ENCODE assay signal across 9 cellular contexts in genomic region chr15:30191639-30192038, GRCh38. TPM values are rescaled to one million over a fixed set of nuclear protein-coding genes. Genes with fewer than 3 reads are reported as not detected.
DNase-seq lines count a peak whose midpoint lies in the region; ATAC-seq, FAIRE-seq and TF ChIP-seq lines count a peak whose summit lies in the region.
"Not testable (repeated sequence)": the region's sequence is repeated elsewhere in the genome, so short reads cannot be mapped to it uniquely, and the experiment has no call there.
"Had no signal": no experiment of that assay in that cellular context is flagged by ENCODE, and none has a peak within 500 bp of the region (broad histone marks: within the 10 kb centered on the region; RNA-seq: fewer than 3 reads in every experiment).

No MANE protein-coding gene starts in this region.

- peak overlapping the region; percentile 26 for H3K4me3 Mint-ChIP-seq in activated CD4-positive, alpha-beta T cell treated with anti-CD3 and anti-CD28 coated beads for 36 hours
- peak overlapping the region; percentile 56 for H3K4me3 Mint-ChIP-seq in activated T-cell treated with anti-CD3 and anti-CD28 coated beads, Interleukin-2, amount 50 U/mL, for 24 hours
- H3K4me3 Mint-ChIP-seq in activated naive CD8-positive, alpha-beta T cell treated with anti-CD3 and anti-CD28 coated beads, Interleukin-2, amount 10 ng/mL, durations not matched to agents 7 days and 5 days, result not testable (repeated sequence)
- H3K4me3 Mint-ChIP-seq in neural progenitor cell, result peak overlapping the region; percentile 82

- not testable (repeated sequence) for H4K20me1 ChIP-seq in endothelial cell of umbilical vein (replicated peaks; ENCODE audit: control insufficient read depth, extremely low read depth, insufficient read depth, low read length); neural progenitor cell (ENCODE audit: low read depth)

- DNase-seq in activated CD4-positive, alpha-beta T cell treated with anti-CD3 and anti-CD28 coated beads for 36 hours; activated T-cell treated with anti-CD3 and anti-CD28 coated beads, Interleukin-2, amount 50 U/mL, for 24 hours; activated naive CD8-positive, alpha-beta T cell treated with anti-CD3 and anti-CD28 coated beads, Interleukin-2, amount 10 ng/mL, durations not matched to agents 7 days and 5 days; endothelial cell of umbilical vein (ENCODE audit: low read depth, low spot score); neural progenitor cell (ENCODE audit: low spot score); suprapubic skin (ENCODE audit: low spot score in 2 of 2): not testable (repeated sequence)
- DNase-seq in mesenteric fat pad (ENCODE audit: low spot score), result peak; percentile 43

- dilution Hi-C loops in endothelial cell of umbilical vein (cut with MboI; ENCODE audit: extremely low pct_ligation_motif_present, low sequenced_read_pairs), result not testable (repeated sequence)

- not testable (repeated sequence) for H2AFZ ChIP-seq in endothelial cell of umbilical vein (ENCODE audit: low read depth, low read length); neural progenitor cell (replicated peaks)

- not testable (repeated sequence) for H3K9ac ChIP-seq in endothelial cell of umbilical vein (replicated peaks; ENCODE audit: extremely low read depth, insufficient read depth, low read length); neural progenitor cell

- H3K9me3 ChIP-seq in HEK293 (ENCODE audit: control insufficient read depth, insufficient read depth, low read depth, low read length); endothelial cell of umbilical vein (replicated peaks; ENCODE audit: control insufficient read depth, insufficient read depth, low read length); neural progenitor cell (ENCODE audit: low read depth); suprapubic skin: not testable (repeated sequence)

- H3K4me3 ChIP-seq in HEK293 (ENCODE audit: low read depth, low read length); endothelial cell of umbilical vein (replicated peaks in 1 of 3; ENCODE audit: insufficient read depth in 1 of 3, low read depth in 1 of 3, low read length in 3 of 3): not testable (repeated sequence)
- peak overlapping the region; percentile 38 for H3K4me3 ChIP-seq in neural progenitor cell
- peak overlapping the region; percentile 7 for H3K4me3 ChIP-seq in suprapubic skin

- not testable (repeated sequence) for TF ChIP-seq POLR2A in endothelial cell of umbilical vein (IDR thresholded peaks at IDR 0.05; ENCODE audit: low read depth, low read length); suprapubic skin (IDR thresholded peaks at IDR 0.05)

- H3K9me3 Mint-ChIP-seq in activated CD4-positive, alpha-beta T cell treated with anti-CD3 and anti-CD28 coated beads for 36 hours (ENCODE audit: low read depth); activated T-cell treated with anti-CD3 and anti-CD28 coated beads, Interleukin-2, amount 50 U/mL, for 24 hours; activated naive CD8-positive, alpha-beta T cell treated with anti-CD3 and anti-CD28 coated beads, Interleukin-2, amount 10 ng/mL, durations not matched to agents 7 days and 5 days; neural progenitor cell: not testable (repeated sequence)

- POLR2A ChIA-PET in HEK293 (lab: Yijun Ruan, JAX); activated CD4-positive, alpha-beta T cell treated with anti-CD3 and anti-CD28 coated beads for 36 hours (lab: Charles Lee); activated naive CD8-positive, alpha-beta T cell treated with anti-CD3 and anti-CD28 coated beads, Interleukin-2, amount 10 ng/mL, durations not matched to agents 7 days and 5 days (lab: Charles Lee); endothelial cell of umbilical vein (lab: Charles Lee): not testable (repeated sequence)

- peak; percentile 20 for ATAC-seq in activated CD4-positive, alpha-beta T cell treated with anti-CD3 and anti-CD28 coated beads for 36 hours
- ATAC-seq in activated naive CD8-positive, alpha-beta T cell treated with anti-CD3 and anti-CD28 coated beads, Interleukin-2, amount 10 ng/mL, durations not matched to agents 7 days and 5 days (ENCODE audit: low read depth), result peak; percentile 12

- H3K79me2 ChIP-seq in endothelial cell of umbilical vein (ENCODE audit: control insufficient read depth, insufficient read depth, low read length); neural progenitor cell (ENCODE audit: low read depth): not testable (repeated sequence)

- not testable (repeated sequence) for TF ChIP-seq CTCF in HEK293 (tag by site-specific recombination; IDR thresholded peaks at IDR 0.05); endothelial cell of umbilical vein (IDR thresholded peaks at IDR 0.05; ENCODE audit: extremely low read depth in 1 of 2, insufficient read depth in 1 of 2, low read depth in 1 of 2, low read length in 2 of 2); neural progenitor cell (IDR thresholded peaks at IDR 0.05); suprapubic skin (IDR thresholded peaks at IDR 0.05)

- H3K36me3 ChIP-seq in HEK293 (ENCODE audit: control insufficient read depth in 2 of 2, insufficient read depth in 1 of 2, low read length in 2 of 2); endothelial cell of umbilical vein (ENCODE audit: control insufficient read depth in 2 of 2, extremely low read depth in 1 of 2, insufficient read depth in 2 of 2, low read length in 2 of 2); neural progenitor cell; suprapubic skin: not testable (repeated sequence)

- TF ChIP-seq EP300 in suprapubic skin (IDR thresholded peaks at IDR 0.05), result not testable (repeated sequence)

- not testable (repeated sequence) for H3K27ac ChIP-seq in HEK293 (ENCODE audit: extremely low read depth, low read depth, low read length); endothelial cell of umbilical vein (ENCODE audit: insufficient read depth, low read depth, low read length); neural progenitor cell; suprapubic skin

- H3K36me3 Mint-ChIP-seq in activated CD4-positive, alpha-beta T cell treated with anti-CD3 and anti-CD28 coated beads for 36 hours (ENCODE audit: low read depth); activated T-cell treated with anti-CD3 and anti-CD28 coated beads, Interleukin-2, amount 50 U/mL, for 24 hours (ENCODE audit: low read depth); activated naive CD8-positive, alpha-beta T cell treated with anti-CD3 and anti-CD28 coated beads, Interleukin-2, amount 10 ng/mL, durations not matched to agents 7 days and 5 days; neural progenitor cell: not testable (repeated sequence)

- not testable (repeated sequence) for BruUV-seq in endothelial cell of umbilical vein (replicated peaks; lab: Mats Ljungman, UMichigan)

- H3F3A ChIP-seq in neural progenitor cell (ENCODE audit: low read depth), result not testable (repeated sequence)

- not testable (repeated sequence) for H3K27me3 ChIP-seq in endothelial cell of umbilical vein (ENCODE audit: control insufficient read depth in 2 of 2, insufficient read depth in 2 of 2, low read length in 2 of 2); suprapubic skin
- peaks cover 52% of the 10 kb centered on the region for H3K27me3 ChIP-seq in neural progenitor cell

- H3K4me1 Mint-ChIP-seq in activated CD4-positive, alpha-beta T cell treated with anti-CD3 and anti-CD28 coated beads for 36 hours; activated T-cell treated with anti-CD3 and anti-CD28 coated beads, Interleukin-2, amount 50 U/mL, for 24 hours (ENCODE audit: low read depth); activated naive CD8-positive, alpha-beta T cell treated with anti-CD3 and anti-CD28 coated beads, Interleukin-2, amount 10 ng/mL, durations not matched to agents 7 days and 5 days; neural progenitor cell: not testable (repeated sequence)

- not testable (repeated sequence) for H3K27me3 Mint-ChIP-seq in activated CD4-positive, alpha-beta T cell treated with anti-CD3 and anti-CD28 coated beads for 36 hours; activated T-cell treated with anti-CD3 and anti-CD28 coated beads, Interleukin-2, amount 50 U/mL, for 24 hours; activated naive CD8-positive, alpha-beta T cell treated with anti-CD3 and anti-CD28 coated beads, Interleukin-2, amount 10 ng/mL, durations not matched to agents 7 days and 5 days; neural progenitor cell (ENCODE audit: insufficient read depth, low read depth)

- WGBS in suprapubic skin, result no CpG with 5 or more reads among the region's 37 CpGs

- CTCF ChIA-PET in HEK293 (lab: Yijun Ruan, JAX); activated CD4-positive, alpha-beta T cell treated with anti-CD3 and anti-CD28 coated beads for 36 hours (lab: Charles Lee); endothelial cell of umbilical vein (lab: Charles Lee): not testable (repeated sequence)

- not testable (repeated sequence) for H3K4me1 ChIP-seq in HEK293 (ENCODE audit: control insufficient read depth, insufficient read depth, low read length); endothelial cell of umbilical vein (ENCODE audit: control insufficient read depth, extremely low read depth, insufficient read depth, low read length); neural progenitor cell; suprapubic skin

- intact Hi-C loops in activated CD4-positive, alpha-beta T cell treated with anti-CD3 and anti-CD28 coated beads for 36 hours (cut with DNase I, micrococcal nuclease); endothelial cell of umbilical vein (cut with micrococcal nuclease): not testable (repeated sequence)

- not testable (repeated sequence) for H3K4me2 ChIP-seq in endothelial cell of umbilical vein (ENCODE audit: insufficient read depth, low read length)
- H3K4me2 ChIP-seq in neural progenitor cell, result peak overlapping the region; percentile 68

- not testable (repeated sequence) for H3K27ac Mint-ChIP-seq in activated CD4-positive, alpha-beta T cell treated with anti-CD3 and anti-CD28 coated beads for 36 hours; activated T-cell treated with anti-CD3 and anti-CD28 coated beads, Interleukin-2, amount 50 U/mL, for 24 hours; activated naive CD8-positive, alpha-beta T cell treated with anti-CD3 and anti-CD28 coated beads, Interleukin-2, amount 10 ng/mL, durations not matched to agents 7 days and 5 days; neural progenitor cell

- not testable (repeated sequence) for FAIRE-seq in endothelial cell of umbilical vein (lab: Jason Lieb, UNC)

- H3K9me1 ChIP-seq in endothelial cell of umbilical vein (replicated peaks; ENCODE audit: control insufficient read depth, extremely low read depth, insufficient read depth, low read length), result not testable (repeated sequence)

RNA-seq across cellular contexts. Expression of gene GOLGA8T, which starts 56.8 kb away (rescaled TPM):
- total RNA-seq in activated CD4-positive, alpha-beta T cell treated with anti-CD3 and anti-CD28 coated beads for 36 hours, result not detected
- 1 to 10 TPM; 1.5 to 2.6 TPM for total RNA-seq in activated naive CD8-positive, alpha-beta T cell treated with anti-CD3 and anti-CD28 coated beads, Interleukin-2, amount 10 ng/mL, durations not matched to agents 7 days and 5 days
- total RNA-seq in endothelial cell of umbilical vein, result not detected in 2 replicates
- polyA plus RNA-seq in endothelial cell of umbilical vein, result 0.04 TPM in 1 of 2 replicates, not detected in the other
- not detected in 2 replicates for polyA plus RNA-seq in endothelial cell of umbilical vein (2011; cell fraction: cytosol; rRNA removed)
- polyA plus RNA-seq in endothelial cell of umbilical vein (2011; cell fraction: nucleus; rRNA removed), result 0.15 and 0.20 TPM in 2 replicates
- polyA plus RNA-seq in endothelial cell of umbilical vein (2012), result 0.11 and 0.46 TPM in 2 replicates
- 0.21 and 0.29 TPM in 2 replicates for polyA minus RNA-seq in endothelial cell of umbilical vein
- polyA minus RNA-seq in endothelial cell of umbilical vein (2011; cell fraction: cytosol; rRNA and poly(A)+ RNA removed), result not detected
- 0.77 TPM in 1 of 2 replicates, not detected in the other for polyA minus RNA-seq in endothelial cell of umbilical vein (2011; cell fraction: nucleus; rRNA and poly(A)+ RNA removed)
- not detected for total RNA-seq in mesenteric fat pad
- not detected in 2 replicates for total RNA-seq in neural progenitor cell (ENCODE audit: low replicate concordance)
- total RNA-seq in suprapubic skin, result not detected
- total RNA-seq: LHCN-M2 had no signal
